Comparison of ENCODE assay signal across 1 cellular context in genomic region chr17:39754161-39754957, GRCh38.
A peak's percentile ranks its signal among the peaks of the same experiment; 100 is the strongest.
TF ChIP-seq lines count a peak whose summit lies in the region.

No MANE protein-coding gene starts in this region.

TF ChIP-seq in K562, 482 proteins besides CTCF, POLR2A, EP300 and RAD21 (continued from another document and continues in another):
- TF ChIP-seq, protein P1, sequence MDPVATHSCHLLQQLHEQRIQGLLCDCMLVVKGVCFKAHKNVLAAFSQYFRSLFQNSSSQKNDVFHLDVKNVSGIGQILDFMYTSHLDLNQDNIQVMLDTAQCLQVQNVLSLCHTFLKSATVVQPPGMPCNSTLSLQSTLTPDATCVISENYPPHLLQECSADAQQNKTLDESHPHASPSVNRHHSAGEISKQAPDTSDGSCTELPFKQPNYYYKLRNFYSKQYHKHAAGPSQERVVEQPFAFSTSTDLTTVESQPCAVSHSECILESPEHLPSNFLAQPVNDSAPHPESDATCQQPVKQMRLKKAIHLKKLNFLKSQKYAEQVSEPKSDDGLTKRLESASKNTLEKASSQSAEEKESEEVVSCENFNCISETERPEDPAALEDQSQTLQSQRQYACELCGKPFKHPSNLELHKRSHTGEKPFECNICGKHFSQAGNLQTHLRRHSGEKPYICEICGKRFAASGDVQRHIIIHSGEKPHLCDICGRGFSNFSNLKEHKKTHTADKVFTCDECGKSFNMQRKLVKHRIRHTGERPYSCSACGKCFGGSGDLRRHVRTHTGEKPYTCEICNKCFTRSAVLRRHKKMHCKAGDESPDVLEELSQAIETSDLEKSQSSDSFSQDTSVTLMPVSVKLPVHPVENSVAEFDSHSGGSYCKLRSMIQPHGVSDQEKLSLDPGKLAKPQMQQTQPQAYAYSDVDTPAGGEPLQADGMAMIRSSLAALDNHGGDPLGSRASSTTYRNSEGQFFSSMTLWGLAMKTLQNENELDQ (CRISPR knock-in tag; IDR thresholded peaks at IDR 0.05; ENCODE audit: borderline replicate concordance), result no peak
- TF ChIP-seq PBX2 (CRISPR knock-in tag; IDR thresholded peaks at IDR 0.05; ENCODE audit: low read depth) (no peak), PBX2 (tag; conservative IDR thresholded peaks at IDR 0.05; ENCODE audit: low read depth) (no peak), SREBF1 (IDR thresholded peaks at IDR 0.05; ENCODE audit: borderline replicate concordance, low read depth, low read length) (no peak), ZNF77 (CRISPR knock-in tag; IDR thresholded peaks at IDR 0.05) (no peak), NFYB (IDR thresholded peaks at IDR 0.05; ENCODE audit: extremely low read depth, insufficient read length) (no peak), BCL6 (CRISPR knock-in tag; IDR thresholded peaks at IDR 0.05) (no peak), ZNF57 (CRISPR knock-in tag; IDR thresholded peaks at IDR 0.05) (no peak), STAG1 (CRISPR knock-in tag; IDR thresholded peaks at IDR 0.05; ENCODE audit: borderline replicate concordance) (peak; percentile 55; the same call in 1 of the 2 replicates), DNMT1 (IDR thresholded peaks at IDR 0.05) (no peak), ATF1 (CRISPR knock-in tag; IDR thresholded peaks at IDR 0.05) (no peak), ATF1 (tag; IDR thresholded peaks at IDR 0.05) (peak; percentile 75), STAT5A (IDR thresholded peaks at IDR 0.05; ENCODE audit: borderline replicate concordance, low read length) (no peak), FOSL1 (tag; conservative IDR thresholded peaks at IDR 0.05) (no peak), MAZ (CRISPR knock-in tag; conservative IDR thresholded peaks at IDR 0.05 in 1 of 2, IDR thresholded peaks at IDR 0.05 in 1 of 2) (peak; percentile 76 to 94), ZNF384 (IDR thresholded peaks at IDR 0.05; ENCODE audit: low read depth, low read length) (no peak), MTA2 (IDR thresholded peaks at IDR 0.05; ENCODE audit: low read depth) (no peak), CHD4 (IDR thresholded peaks at IDR 0.05; ENCODE audit: insufficient read depth, insufficient replicate concordance, low read depth, low read length, poor library complexity, severe bottlenecking) (no peak), PTBP1 (IDR thresholded peaks at IDR 0.05; ENCODE audit: low read depth, low read length) (no peak), EP400 (IDR thresholded peaks at IDR 0.05) (peak; percentile 66; the same call in 1 of the 2 replicates), STAT6 (CRISPR knock-in tag; IDR thresholded peaks at IDR 0.05) (no peak), KAT2B (IDR thresholded peaks at IDR 0.05; ENCODE audit: low read depth, low read length) (no peak), TAF9B (IDR thresholded peaks at IDR 0.05; ENCODE audit: partially characterized antibody) (no peak), DEAF1 (CRISPR knock-in tag; IDR thresholded peaks at IDR 0.05) (peak; percentile 78), KAT8 (IDR thresholded peaks at IDR 0.05; ENCODE audit: low read depth) (no peak), E2F8 (IDR thresholded peaks at IDR 0.05; ENCODE audit: low read depth, partially characterized antibody) (no peak), MTA1 (IDR thresholded peaks at IDR 0.05; ENCODE audit: borderline replicate concordance) (no peak), HNRNPUL1 (IDR thresholded peaks at IDR 0.05; ENCODE audit: low read length) (no peak), FOXA3 (CRISPR knock-in tag; conservative IDR thresholded peaks at IDR 0.05 in 1 of 2, IDR thresholded peaks at IDR 0.05 in 1 of 2) (no peak; a peak in 1 of 4 replicates), TOE1 (IDR thresholded peaks at IDR 0.05; ENCODE audit: borderline replicate concordance) (no peak; the same call in 1 of the 2 replicates), TOE1 (CRISPR knock-in tag; IDR thresholded peaks at IDR 0.05; ENCODE audit: borderline replicate concordance, low read depth) (no peak)
- TF ChIP-seq, protein P2, sequence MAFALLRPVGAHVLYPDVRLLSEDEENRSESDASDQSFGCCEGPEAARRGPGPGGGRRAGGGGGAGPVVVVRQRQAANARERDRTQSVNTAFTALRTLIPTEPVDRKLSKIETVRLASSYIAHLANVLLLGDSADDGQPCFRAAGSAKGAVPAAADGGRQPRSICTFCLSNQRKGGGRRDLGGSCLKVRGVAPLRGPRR (CRISPR knock-in tag; IDR thresholded peaks at IDR 0.05), result no peak
- TF ChIP-seq, protein P3, sequence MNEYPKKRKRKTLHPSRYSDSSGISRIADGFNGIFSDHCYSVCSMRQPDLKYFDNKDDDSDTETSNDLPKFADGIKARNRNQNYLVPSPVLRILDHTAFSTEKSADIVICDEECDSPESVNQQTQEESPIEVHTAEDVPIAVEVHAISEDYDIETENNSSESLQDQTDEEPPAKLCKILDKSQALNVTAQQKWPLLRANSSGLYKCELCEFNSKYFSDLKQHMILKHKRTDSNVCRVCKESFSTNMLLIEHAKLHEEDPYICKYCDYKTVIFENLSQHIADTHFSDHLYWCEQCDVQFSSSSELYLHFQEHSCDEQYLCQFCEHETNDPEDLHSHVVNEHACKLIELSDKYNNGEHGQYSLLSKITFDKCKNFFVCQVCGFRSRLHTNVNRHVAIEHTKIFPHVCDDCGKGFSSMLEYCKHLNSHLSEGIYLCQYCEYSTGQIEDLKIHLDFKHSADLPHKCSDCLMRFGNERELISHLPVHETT (CRISPR knock-in tag; conservative IDR thresholded peaks at IDR 0.05 in 1 of 2, IDR thresholded peaks at IDR 0.05 in 1 of 2), result peak in 1 of 2 experiments; percentile 90; a peak in 2 of 4 replicates
- TF ChIP-seq, protein P4, sequence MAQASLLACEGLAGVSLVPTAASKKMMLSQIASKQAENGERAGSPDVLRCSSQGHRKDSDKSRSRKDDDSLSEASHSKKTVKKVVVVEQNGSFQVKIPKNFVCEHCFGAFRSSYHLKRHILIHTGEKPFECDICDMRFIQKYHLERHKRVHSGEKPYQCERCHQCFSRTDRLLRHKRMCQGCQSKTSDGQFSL (CRISPR knock-in tag; IDR thresholded peaks at IDR 0.05), result 0 out of 2 replicates have a peak, but pooled peaks have one; percentile 35
- TF ChIP-seq, protein P4 (tag; IDR thresholded peaks at IDR 0.05), result no peak
- TF ChIP-seq, protein P5, sequence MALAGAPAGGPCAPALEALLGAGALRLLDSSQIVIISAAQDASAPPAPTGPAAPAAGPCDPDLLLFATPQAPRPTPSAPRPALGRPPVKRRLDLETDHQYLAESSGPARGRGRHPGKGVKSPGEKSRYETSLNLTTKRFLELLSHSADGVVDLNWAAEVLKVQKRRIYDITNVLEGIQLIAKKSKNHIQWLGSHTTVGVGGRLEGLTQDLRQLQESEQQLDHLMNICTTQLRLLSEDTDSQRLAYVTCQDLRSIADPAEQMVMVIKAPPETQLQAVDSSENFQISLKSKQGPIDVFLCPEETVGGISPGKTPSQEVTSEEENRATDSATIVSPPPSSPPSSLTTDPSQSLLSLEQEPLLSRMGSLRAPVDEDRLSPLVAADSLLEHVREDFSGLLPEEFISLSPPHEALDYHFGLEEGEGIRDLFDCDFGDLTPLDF (CRISPR knock-in tag; IDR thresholded peaks at IDR 0.05), result peak; percentile 81; the same call in 1 of the 2 replicates
